ENCODE assay signal across 16 cellular contexts in the genomic region with DNA sequence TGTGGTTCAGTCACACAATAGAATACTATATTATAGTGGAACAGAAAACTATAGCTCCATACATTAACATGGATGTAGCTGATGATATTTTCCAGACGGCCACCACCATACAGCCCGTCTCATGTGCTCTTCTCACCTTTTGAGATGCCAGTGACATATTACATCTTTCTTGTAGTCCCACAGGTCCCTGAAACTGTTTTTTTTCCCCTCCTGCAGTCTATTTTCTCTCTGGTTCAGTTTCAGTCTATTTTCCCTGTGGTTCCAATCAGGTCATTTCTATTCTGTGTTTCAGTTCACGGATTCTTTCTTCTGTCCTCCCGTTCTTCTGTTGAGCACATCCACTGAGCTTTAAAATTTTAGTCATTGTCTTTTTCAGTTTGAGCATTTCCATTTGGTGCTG.
DNase-seq lines count a peak whose midpoint lies in the region; ATAC-seq, FAIRE-seq and TF ChIP-seq lines count a peak whose summit lies in the region.
"Had no signal": no experiment of that assay in that cellular context is flagged by ENCODE, and none has a peak within 500 bp of the region (broad histone marks: within the 10 kb centered on the region; RNA-seq: fewer than 3 reads in every experiment).

No MANE protein-coding gene starts in this region.

- CTCF ChIA-PET in OCI-LY7 (lab: Charles Lee; ENCODE audit: unreplicated experiment): interaction anchor here (0.5 kb wide), 1 partner anchor 9 kb away, joined by 4 read pairs; no protein-coding TSS in a partner anchor

- no peaks in the 10 kb centered on the region for H4K20me1 ChIP-seq in OCI-LY7 (ENCODE audit: insufficient read depth, low read length)

- TF ChIP-seq CTCF in OCI-LY7 (conservative IDR thresholded peaks at IDR 0.05; ENCODE audit: low read length): no peak

- H3K4me1 ChIP-seq in OCI-LY7 (ENCODE audit: insufficient read depth, low read length, poor library complexity, severe bottlenecking): peaks cover 12% of the 10 kb centered on the region
- H3K4me1 ChIP-seq: prostate gland had no signal

- BruUV-seq in OCI-LY7 (replicated peaks; lab: Mats Ljungman, UMichigan): no TSS peak

- POLR2A ChIA-PET in OCI-LY7 (lab: Charles Lee): interaction anchor here (0.6 to 1.0 kb wide), 2 partner anchors 22 to 51 kb away, joined by 4 to 5 read pairs; no protein-coding TSS in a partner anchor

- H3K9me3 ChIP-seq in OCI-LY7 (ENCODE audit: low read length): no peaks in the 10 kb centered on the region
- H3K9me3 ChIP-seq: left lung, prostate gland had no signal

- FAIRE-seq in GM18507 (lab: Jason Lieb, UNC): peak; percentile 75

- no peak overlapping the region for H3K27ac ChIP-seq in OCI-LY7 (ENCODE audit: low read depth, low read length, poor library complexity, severe bottlenecking)
- H3K27ac ChIP-seq: HL-60, left lung, prostate gland had no signal

- 0 out of 2 replicates have a peak overlapping the region, but pooled peaks have one; percentile 15 for H3K4me2 ChIP-seq in OCI-LY7 (ENCODE audit: low read length)

- H2AFZ ChIP-seq in OCI-LY7 (ENCODE audit: low read length): no peak overlapping the region

- ATAC-seq in GM21526 (IDR thresholded peaks at IDR 0.05; ENCODE audit: low FRiP score, unreplicated experiment): peak; percentile 44
- ATAC-seq in HG03045 (IDR thresholded peaks at IDR 0.05; ENCODE audit: unreplicated experiment): peak; percentile 30
- no peak for ATAC-seq in GM18519 (IDR thresholded peaks at IDR 0.05; ENCODE audit: low FRiP score, unreplicated experiment)
- ATAC-seq: HCT116, left lung had no signal

- no peaks in the 10 kb centered on the region for H3K79me2 ChIP-seq in OCI-LY7 (ENCODE audit: insufficient read depth, low read depth, low read length)

- no peaks in the 10 kb centered on the region for H3K9me2 ChIP-seq in OCI-LY7 (ENCODE audit: insufficient read depth, low read length)

- DNase-seq in GM18507 (ENCODE audit: extremely low spot score, insufficient read length, low read depth) (no peak), OCI-LY7 (ENCODE audit: low spot score) (no peak), occipital lobe (lab: John Stamatoyannopoulos, UW) (no peak), DMS53 treated with DMSO at 0.1 percent for 48 hours (lab: John Stamatoyannopoulos, UW; ENCODE audit: unreplicated experiment) (no peak)
- no peak for DNase-seq in activated CD4-positive, CD25-positive, alpha-beta regulatory T cell treated with anti-CD3 and anti-CD28 coated beads, Interleukin-2, amount 50 U/mL, for 72 hours
- DNase-seq: activated CD8-positive, alpha-beta memory T cell treated with anti-CD3 and anti-CD28 coated beads, Interleukin-2, amount 50 U/mL, for 48 hours; Kasumi-1; left lung; NCI-H1436 treated with DMSO at 0.1 percent for 48 hours; NCI-H524 had no signal

- intact Hi-C loops in OCI-LY7 (cut with micrococcal nuclease; ENCODE audit: unreplicated experiment): no loop called here

- H3K4me3 ChIP-seq in OCI-LY7 (ENCODE audit: low read depth, low read length, poor library complexity, severe bottlenecking): no peak overlapping the region
- H3K4me3 ChIP-seq: left lung, prostate gland had no signal

- H3K36me3 ChIP-seq in OCI-LY7 (ENCODE audit: insufficient read depth, low read length): no peaks in the 10 kb centered on the region
- H3K36me3 ChIP-seq: left lung, prostate gland had no signal
